ENCODE assay signal across 8 cellular contexts in the genomic region with DNA sequence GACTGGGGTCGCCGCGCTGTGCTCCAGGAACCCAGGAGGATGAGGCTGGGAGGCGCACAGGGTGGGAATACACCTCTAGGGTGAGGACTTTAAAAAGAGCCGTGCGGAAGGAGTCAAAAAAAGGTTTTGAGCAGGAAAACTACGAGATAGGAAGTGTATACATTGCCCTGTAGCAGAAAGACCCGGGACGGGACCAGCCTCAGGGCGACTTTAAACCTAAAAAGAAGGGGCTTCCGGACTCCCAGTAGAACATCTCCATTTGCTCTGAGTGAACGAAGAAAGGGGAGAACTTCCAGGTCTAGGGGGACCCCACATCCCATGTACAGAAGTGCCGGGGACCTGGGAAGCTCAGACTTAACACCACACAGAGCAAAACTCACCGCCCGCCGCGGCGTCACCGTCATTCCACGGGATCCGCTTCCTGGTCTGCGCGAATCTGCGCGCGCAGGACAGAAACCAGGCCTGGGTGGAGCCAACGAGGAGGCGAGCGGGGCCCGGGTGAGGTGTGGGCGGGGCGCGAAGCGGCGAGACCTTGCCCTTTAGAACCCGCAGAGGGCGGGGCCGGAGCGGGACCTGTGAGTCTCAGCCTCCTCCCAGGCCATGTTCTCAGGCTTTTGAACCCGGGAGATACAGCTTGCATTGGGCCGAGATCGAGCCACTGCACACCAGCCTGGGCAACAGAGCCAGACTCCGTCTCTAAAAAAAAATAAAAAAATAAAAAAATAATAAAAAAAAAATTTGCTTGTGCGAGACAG. TPM values are rescaled to one million over a fixed set of nuclear protein-coding genes. Genes with fewer than 3 reads are reported as not detected.
A peak's percentile ranks its signal among the peaks of the same experiment; 100 is the strongest.
DNase-seq lines count a peak whose midpoint lies in the region; ATAC-seq, FAIRE-seq and TF ChIP-seq lines count a peak whose summit lies in the region.
"Not testable (repeated sequence)": the region's sequence is repeated elsewhere in the genome, so short reads cannot be mapped to it uniquely, and the experiment has no call there.

A gene (minus strand): TSS at position 428 of the 755 bp plus-strand sequence. CDS start 3,675 bp downstream, outside the sequence.

- not testable (repeated sequence) for H3K9me3 Mint-ChIP-seq in activated T-cell treated with anti-CD3 and anti-CD28 coated beads, Interleukin-2, amount 50 U/mL, for 4 hours

- peak; percentile 94 for FAIRE-seq in HTR-8/SVneo (lab: Jason Lieb, UNC)

- peaks cover 17% of the 10 kb centered on the region for H3K4me1 Mint-ChIP-seq in activated T-cell treated with anti-CD3 and anti-CD28 coated beads, Interleukin-2, amount 50 U/mL, for 4 hours (ENCODE audit: low read depth)

- not testable (repeated sequence) for H3K9me3 ChIP-seq in Panc1 (ENCODE audit: control insufficient read depth, insufficient read depth, low read depth, low read length); mucosa of descending colon

- not testable (repeated sequence) for H3K27me3 Mint-ChIP-seq in activated T-cell treated with anti-CD3 and anti-CD28 coated beads, Interleukin-2, amount 50 U/mL, for 4 hours (ENCODE audit: low read depth)

- BruUV-seq in Panc1 (replicated peaks; lab: Mats Ljungman, UMichigan): not testable (repeated sequence)

- DNase-seq in COR-L47 (lab: John Stamatoyannopoulos, UW) (peak; percentile 38), HTR-8/SVneo (ENCODE audit: insufficient read length, low spot score) (peak; percentile 59), mucosa of descending colon (peak; percentile 84 to 87 (median 86))
- not testable (repeated sequence) for DNase-seq in Panc1 (ENCODE audit: low read depth, low spot score)
- peak; percentile 59 for DNase-seq in activated T-cell treated with anti-CD3 and anti-CD28 coated beads, Interleukin-2, amount 50 U/mL, for 4 hours
- peak; percentile 24 for DNase-seq in stimulated activated CD8-positive, alpha-beta memory T cell treated with anti-CD3 and anti-CD28 coated beads, Interleukin-15, amount 100 ng/mL, for 1 hour (ENCODE audit: low read depth)

- POLR2A ChIA-PET in Panc1 (lab: Charles Lee): interaction anchor here (0.6 kb wide), 1 partner anchor 899 kb away, joined by 5 read pairs; no protein-coding TSS in a partner anchor

- intact Hi-C loops in Panc1 (cut with micrococcal nuclease; ENCODE audit: unreplicated experiment); mucosa of descending colon (cut with DNase I, micrococcal nuclease): not testable (repeated sequence)

- not testable (repeated sequence) for H3K27me3 ChIP-seq in Panc1 (ENCODE audit: control insufficient read depth, insufficient read depth, low read length)

- ATAC-seq in GM21390 (IDR thresholded peaks at IDR 0.05; ENCODE audit: unreplicated experiment) (peak; percentile 91), Panc1 (peak; percentile 100), esophagus mucosa (peak; percentile 100), mucosa of descending colon (peak; percentile 100)
- peak; percentile 99 to 100 for ATAC-seq in activated T-cell treated with anti-CD3 and anti-CD28 coated beads, Interleukin-2, amount 50 U/mL, for 4 hours

- H3K4me3 ChIP-seq in Panc1 (ENCODE audit: low read depth in 2 of 2, low read length in 2 of 2): peak within 1 kb of the TSS; percentile 57 to 75
- peak within 1 kb of the TSS; percentile 27 for H3K4me3 ChIP-seq in mucosa of descending colon

- H3K4me1 ChIP-seq in Panc1 (ENCODE audit: control insufficient read depth, insufficient read depth, low read length); mucosa of descending colon (ENCODE audit: low read depth): not testable (repeated sequence)

- H3K4me3 Mint-ChIP-seq in activated T-cell treated with anti-CD3 and anti-CD28 coated beads, Interleukin-2, amount 50 U/mL, for 4 hours: peak within 1 kb of the TSS; percentile 89

- H3K36me3 ChIP-seq in Panc1 (ENCODE audit: control insufficient read depth, insufficient read depth, low read length); mucosa of descending colon (ENCODE audit: low read depth): not testable (repeated sequence)

- TF ChIP-seq CTCF in Panc1 (IDR thresholded peaks at IDR 0.05); mucosa of descending colon (IDR thresholded peaks at IDR 0.05): not testable (repeated sequence)

- H3K36me3 Mint-ChIP-seq in activated T-cell treated with anti-CD3 and anti-CD28 coated beads, Interleukin-2, amount 50 U/mL, for 4 hours (ENCODE audit: insufficient read depth): peaks cover 24% of the 10 kb centered on the region

- CTCF ChIA-PET in Panc1 (lab: Charles Lee): not testable (repeated sequence)

- in situ Hi-C loops in Panc1 (cut with HindIII; ENCODE audit: low pct_unique_long_range_greater_than_20kb, low sequenced_read_pairs): not testable (repeated sequence)

- H3K27ac ChIP-seq in Panc1 (ENCODE audit: low read length): peak within 1 kb of the TSS; percentile 66

RNA-seq across cellular contexts. Expression of the gene that starts here (rescaled TPM):
- total RNA-seq in Panc1 (2021; ENCODE audit: unreplicated experiment) (26.7 TPM), esophagus mucosa (10.2 TPM), mucosa of descending colon (10 to 100 TPM; 16.9 to 20.1 (median 17.3) TPM)
- 10.4 TPM for polyA plus RNA-seq in Panc1 (2012; ENCODE audit: insufficient read length)
- 10 to 100 TPM in 1 of 3 donors, 1 to 10 TPM in 2; 8.4 to 13.5 (median 9.2) TPM for total RNA-seq in activated T-cell treated with anti-CD3 and anti-CD28 coated beads, Interleukin-2, amount 50 U/mL, for 4 hours
